In genomic region chr10:36475746-36476145, GRCh38 we compare ENCODE assay signal across 16 cellular contexts.
DNase-seq lines count a peak whose midpoint lies in the region; ATAC-seq, FAIRE-seq and TF ChIP-seq lines count a peak whose summit lies in the region.
"Had no signal": no experiment of that assay in that cellular context is flagged by ENCODE, and none has a peak within 500 bp of the region (broad histone marks: within the 10 kb centered on the region; RNA-seq: fewer than 3 reads in every experiment).

No MANE protein-coding gene starts in this region.

- no peak overlapping the region for H2BK5ac ChIP-seq in IMR-90 (ENCODE audit: low read depth, low read length, poor library complexity, severe bottlenecking)

- FAIRE-seq in H54 (lab: Jason Lieb, UNC): peak; percentile 20
- FAIRE-seq: HepG2, HTR-8/SVneo had no signal

- no peak overlapping the region for H4K5ac ChIP-seq in IMR-90 (ENCODE audit: low read depth, low read length)

- no peak overlapping the region for H3K56ac ChIP-seq in IMR-90 (ENCODE audit: extremely low read depth, insufficient read depth, low read length)

- BruUV-seq in IMR-90 (replicated peaks; lab: Mats Ljungman, UMichigan): no TSS peak

- H3K4me3 ChIP-seq in IMR-90 (ENCODE audit: insufficient read depth, low read depth, low read length) (no peak overlapping the region), MG63 (no peak overlapping the region)

- no peak overlapping the region for H3K18ac ChIP-seq in IMR-90 (ENCODE audit: low read depth, low read length)

- H3K23ac ChIP-seq in IMR-90 (ENCODE audit: low read depth, low read length): no peak overlapping the region

- no peak for TF ChIP-seq RAD21 in IMR-90 (IDR thresholded peaks at IDR 0.05; ENCODE audit: low read length)

- no CpG with 5 or more reads among the region's 1 CpG for WGBS in IMR-90 (ENCODE audit: extremely low coverage in 2 of 2, insufficient read length in 1 of 2), 2 experiments

- no peak for ATAC-seq in IMR-90 (ENCODE audit: low read depth)
- peak; percentile 46 for ATAC-seq in foreskin keratinocyte
- no peak for ATAC-seq in activated CD4-positive, alpha-beta T cell treated with anti-CD3 and anti-CD28 coated beads for 36 hours
- ATAC-seq: HepG2 had no signal

- no peak overlapping the region for H4K91ac ChIP-seq in IMR-90 (ENCODE audit: insufficient read depth, low read depth, low read length)

- H3K9me1 ChIP-seq in IMR-90 (ENCODE audit: insufficient read depth, low read length): no peaks in the 10 kb centered on the region; the same call in 1 of the 2 replicates

- TF ChIP-seq POLR2A in H54 (IDR thresholded peaks at IDR 0.05; ENCODE audit: low read depth, low read length) (no peak), IMR-90 (IDR thresholded peaks at IDR 0.05; ENCODE audit: low read depth, low read length) (no peak)

- no peak overlapping the region for H2AFZ ChIP-seq in IMR-90 (replicated peaks; ENCODE audit: low read length, poor library complexity)

- H4K8ac ChIP-seq in IMR-90 (ENCODE audit: low read depth in 2 of 2, low read length in 2 of 2): no peak overlapping the region

- H3K79me1 ChIP-seq in IMR-90 (ENCODE audit: low read depth in 1 of 2, low read length in 2 of 2): no peaks in the 10 kb centered on the region

- CTCF ChIA-PET in IMR-90 (lab: Yijun Ruan, JAX): no interaction called here
- CTCF ChIA-PET in activated CD4-positive, alpha-beta T cell treated with anti-CD3 and anti-CD28 coated beads for 36 hours (lab: Charles Lee): no interaction called here

- no peak overlapping the region for H2AK5ac ChIP-seq in IMR-90 (ENCODE audit: low read depth, low read length)

- no peak overlapping the region for H2BK15ac ChIP-seq in IMR-90 (ENCODE audit: low read depth, low read length)

- dilution Hi-C loops in IMR-90 (cut with HindIII; ENCODE audit: low sequenced_read_pairs, unreplicated experiment): no loop called here

- no peak overlapping the region for H2BK20ac ChIP-seq in IMR-90 (ENCODE audit: low read depth, low read length)

- no peaks in the 10 kb centered on the region for H3K4me1 Mint-ChIP-seq in activated CD4-positive, alpha-beta T cell treated with anti-CD3 and anti-CD28 coated beads for 36 hours
- H3K4me1 Mint-ChIP-seq: B cell had no signal

- H3K27ac Mint-ChIP-seq in activated CD4-positive, alpha-beta T cell treated with anti-CD3 and anti-CD28 coated beads for 36 hours: no peak overlapping the region
- H3K27ac Mint-ChIP-seq: B cell; CD4-positive, alpha-beta T cell had no signal

- DNase-seq in H54 (ENCODE audit: insufficient read length, low spot score) (no peak), IMR-90 (peak; percentile 44), RPMI7951 (ENCODE audit: low read depth) (peak; percentile 44), foreskin keratinocyte (no peak), MG63 (no peak)
- no peak for DNase-seq in stimulated activated CD4-positive, alpha-beta T cell treated with anti-CD3 and anti-CD28 coated beads, Interleukin-4, amount 100 ng/mL, for 4 hours
- no peak for DNase-seq in activated CD4-positive, alpha-beta T cell treated with anti-CD3 and anti-CD28 coated beads for 36 hours
- DNase-seq: ACHN; C1 segment of cervical spinal cord; Calu3; CD4-positive, alpha-beta T cell; DMS 273 treated with DMSO at 0.1 percent for 48 hours; H7 had no signal

- H3K27me3 ChIP-seq in IMR-90 (ENCODE audit: control insufficient read depth, insufficient read depth, low read length): no peaks in the 10 kb centered on the region
- no peaks in the 10 kb centered on the region for H3K27me3 ChIP-seq in foreskin keratinocyte
- H3K27me3 ChIP-seq in MG63: no peaks in the 10 kb centered on the region

- H3K36me3 ChIP-seq in IMR-90 (ENCODE audit: control insufficient read depth, insufficient read depth, low read length) (no peaks in the 10 kb centered on the region), MG63 (no peaks in the 10 kb centered on the region)

- intact Hi-C loops in IMR-90 (cut with micrococcal nuclease): no loop called here
- intact Hi-C loops in activated CD4-positive, alpha-beta T cell treated with anti-CD3 and anti-CD28 coated beads for 36 hours (cut with DNase I, micrococcal nuclease): no loop called here

- H3K27me3 Mint-ChIP-seq in activated CD4-positive, alpha-beta T cell treated with anti-CD3 and anti-CD28 coated beads for 36 hours: no peaks in the 10 kb centered on the region
- H3K27me3 Mint-ChIP-seq: B cell; CD4-positive, alpha-beta T cell had no signal

- no peak overlapping the region for H2AK9ac ChIP-seq in IMR-90 (replicated peaks; ENCODE audit: low read depth, low read length, poor library complexity)

- TF ChIP-seq CTCF in IMR-90 (conservative IDR thresholded peaks at IDR 0.05; ENCODE audit: low read depth, low read length): no peak
- TF ChIP-seq CTCF in foreskin keratinocyte (conservative IDR thresholded peaks at IDR 0.05): no peak

- H3K4ac ChIP-seq in IMR-90 (ENCODE audit: low read depth, low read length): no peak overlapping the region

- no peak overlapping the region for H3K4me2 ChIP-seq in IMR-90 (ENCODE audit: low read depth, low read length)

- no peaks in the 10 kb centered on the region for H3K9me3 ChIP-seq in IMR-90 (ENCODE audit: control insufficient read depth, insufficient read depth, low read length)
- no peaks in the 10 kb centered on the region for H3K9me3 ChIP-seq in MG63

- no peak overlapping the region for H2BK120ac ChIP-seq in IMR-90 (ENCODE audit: low read depth, low read length)

- no peaks in the 10 kb centered on the region for H4K20me1 ChIP-seq in IMR-90 (ENCODE audit: insufficient read depth, low read length)

- peaks cover 4% of the 10 kb centered on the region for H3K9me3 Mint-ChIP-seq in activated CD4-positive, alpha-beta T cell treated with anti-CD3 and anti-CD28 coated beads for 36 hours (ENCODE audit: low read depth)

- no peak overlapping the region for H3K9ac ChIP-seq in IMR-90 (ENCODE audit: low read depth, low read length)

- in situ Hi-C loops in IMR-90 (cut with MboI; ENCODE audit: low sequenced_read_pairs): no loop called here

- H3K14ac ChIP-seq in IMR-90 (replicated peaks; ENCODE audit: low read depth, low read length): no peak overlapping the region

- H3K27ac ChIP-seq in IMR-90 (ENCODE audit: insufficient read depth, low read length): no peak overlapping the region
- no peak overlapping the region for H3K27ac ChIP-seq in foreskin keratinocyte

- H3K4me1 ChIP-seq in IMR-90 (ENCODE audit: control insufficient read depth, insufficient read depth, low read length) (no peaks in the 10 kb centered on the region), foreskin keratinocyte (no peaks in the 10 kb centered on the region)

- H3K4me3 Mint-ChIP-seq in activated CD4-positive, alpha-beta T cell treated with anti-CD3 and anti-CD28 coated beads for 36 hours: no peak overlapping the region
- H3K4me3 Mint-ChIP-seq: B cell; CD4-positive, alpha-beta T cell had no signal

- POLR2A ChIA-PET in IMR-90 (lab: Charles Lee; ENCODE audit: unreplicated experiment): no interaction called here
- POLR2A ChIA-PET in activated CD4-positive, alpha-beta T cell treated with anti-CD3 and anti-CD28 coated beads for 36 hours (lab: Charles Lee): no interaction called here

- H3K36me3 Mint-ChIP-seq in activated CD4-positive, alpha-beta T cell treated with anti-CD3 and anti-CD28 coated beads for 36 hours (ENCODE audit: low read depth): no peaks in the 10 kb centered on the region

TF ChIP-seq in IMR-90, 13 proteins besides CTCF, POLR2A, EP300 and RAD21:
- TF ChIP-seq RCOR1 (IDR thresholded peaks at IDR 0.05; ENCODE audit: insufficient replicate concordance, low read length) (no peak), NFE2L2 (IDR thresholded peaks at IDR 0.05; ENCODE audit: low read depth, low read length) (no peak), CEBPB (IDR thresholded peaks at IDR 0.05; ENCODE audit: low read depth, low read length) (no peak), ELK1 (IDR thresholded peaks at IDR 0.05; ENCODE audit: borderline replicate concordance, low read depth, low read length) (no peak), MAFK (IDR thresholded peaks at IDR 0.05; ENCODE audit: low read depth, low read length) (no peak), BHLHE40 (IDR thresholded peaks at IDR 0.05; ENCODE audit: low read depth, low read length) (no peak), MXI1 (IDR thresholded peaks at IDR 0.05; ENCODE audit: borderline replicate concordance, low read depth, low read length) (no peak), MAZ (IDR thresholded peaks at IDR 0.05; ENCODE audit: borderline replicate concordance, low read depth, low read length) (no peak), USF2 (IDR thresholded peaks at IDR 0.05; ENCODE audit: low read depth, low read length) (no peak), RFX5 (IDR thresholded peaks at IDR 0.05; ENCODE audit: low read depth, low read length) (no peak), SMC3 (IDR thresholded peaks at IDR 0.05; ENCODE audit: low read depth, low read length) (no peak), CHD1 (IDR thresholded peaks at IDR 0.05; ENCODE audit: low read depth, low read length) (no peak), FOS (IDR thresholded peaks at IDR 0.05; ENCODE audit: low read depth, low read length) (no peak)

Comparison
In these comparisons a context has a peak if more than half of its experiments do, and no peak if none do; other contexts are left out.
1. DNase-seq: peak in IMR-90 (single experiment) and RPMI7951 (single experiment); none in H54 (single experiment), foreskin keratinocyte (0 of 2), stimulated activated CD4-positive, alpha-beta T cell treated with anti-CD3 and anti-CD28 coated beads, Interleukin-4, amount 100 ng/mL, for 4 hours (0 of 2), activated CD4-positive, alpha-beta T cell treated with anti-CD3 and anti-CD28 coated beads for 36 hours (single experiment) and MG63 (single experiment).